17 cellular contexts compared by ENCODE assay signal in the genomic region with DNA sequence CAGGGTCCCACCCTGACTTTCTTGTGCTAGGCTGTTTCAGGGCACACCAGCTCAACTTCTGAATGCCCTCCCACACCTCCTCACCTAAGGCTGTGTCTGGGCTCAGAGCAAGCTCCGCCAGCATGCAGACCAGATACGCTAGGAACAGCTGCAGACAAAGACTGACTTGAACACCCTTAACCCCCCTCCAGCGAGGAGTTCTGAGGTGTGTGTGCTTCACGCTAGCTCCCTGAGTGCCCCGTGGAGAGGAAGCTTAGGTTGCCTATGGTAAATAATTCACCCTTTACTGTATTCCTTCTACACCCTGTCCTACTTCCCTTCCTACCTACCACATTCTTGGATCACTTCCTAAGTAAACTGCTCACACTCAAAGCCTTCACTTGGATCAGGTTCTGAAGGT.
A peak's percentile ranks its signal among the peaks of the same experiment; 100 is the strongest.
DNase-seq lines count a peak whose midpoint lies in the region; ATAC-seq and TF ChIP-seq lines count a peak whose summit lies in the region.
"Had no signal": no experiment of that assay in that cellular context is flagged by ENCODE, and none has a peak within 500 bp of the region (broad histone marks: within the 10 kb centered on the region; RNA-seq: fewer than 3 reads in every experiment).

No MANE protein-coding gene starts in this region.

- H3K27ac ChIP-seq in GM23338 (ENCODE audit: low read depth) (no peak overlapping the region), PC-3 (ENCODE audit: low read length) (no peak overlapping the region)
- H3K27ac ChIP-seq: GM23248, SJCRH30 had no signal

- H4K20me1 ChIP-seq in GM23338 (replicated peaks; ENCODE audit: insufficient read depth) = no peaks in the 10 kb centered on the region
- no peaks in the 10 kb centered on the region for H4K20me1 ChIP-seq in PC-3 (ENCODE audit: low read length)

- H2AFZ ChIP-seq in GM23338 = no peak overlapping the region
- H2AFZ ChIP-seq in PC-3 (ENCODE audit: low read length) = no peak overlapping the region
- H2AFZ ChIP-seq: GM23248 had no signal

- H3K27me3 ChIP-seq in GM23338 (ENCODE audit: insufficient read depth) = no peaks in the 10 kb centered on the region
- 0 out of 2 replicates have a peak, but pooled peaks cover 7% of the 10 kb centered on the region for H3K27me3 ChIP-seq in PC-3 (ENCODE audit: low read length)
- H3K27me3 ChIP-seq: SJCRH30 had no signal

- TF ChIP-seq CTCF in GM23338 (conservative IDR thresholded peaks at IDR 0.05; ENCODE audit: low read depth in 2 of 2) (no peak), PC-3 (conservative IDR thresholded peaks at IDR 0.05; ENCODE audit: low read depth, low read length) (no peak)

- H3K27me3 Mint-ChIP-seq in GM23338 (ENCODE audit: insufficient read depth, low read depth, poor library complexity) = peaks cover 2% of the 10 kb centered on the region
- no peaks in the 10 kb centered on the region for H3K27me3 Mint-ChIP-seq in T-cell
- H3K27me3 Mint-ChIP-seq: B cell; CD4-positive, CD25-positive, alpha-beta regulatory T cell had no signal

- H3K27ac Mint-ChIP-seq in GM23338 = no peak overlapping the region
- no peak overlapping the region for H3K27ac Mint-ChIP-seq in T-cell
- H3K27ac Mint-ChIP-seq: B cell; CD4-positive, CD25-positive, alpha-beta regulatory T cell had no signal

- DNase-seq in GM23338 (ENCODE audit: low spot score) (peak; percentile 5), PC-3 (peak; percentile 10), left colon (peak in 1 of 2 donors; percentile 8), renal cortical epithelial cell (ENCODE audit: low read depth) (peak; percentile 34), T-cell (no peak), RKO (ENCODE audit: low spot score) (no peak), medulla oblongata (ENCODE audit: extremely low spot score) (no peak)
- DNase-seq: CD4-positive, CD25-positive, alpha-beta regulatory T cell; DMS79; GM23248; MV-4-11; NCI-H1417; NCI-H1930; NCI-H526 treated with DMSO at 0.1 percent for 48 hours had no signal

- BruUV-seq in PC-3 (replicated peaks; lab: Mats Ljungman, UMichigan) = no TSS peak

- H3K9me3 ChIP-seq in PC-3 (ENCODE audit: low read length) = no peaks in the 10 kb centered on the region
- H3K9me3 ChIP-seq: SJCRH30 had no signal

- H3K9ac ChIP-seq in PC-3 (ENCODE audit: low read length) = no peak overlapping the region
- H3K9ac ChIP-seq: GM23248 had no signal

- CTCF ChIA-PET in PC-3 (lab: Charles Lee) = no interaction called here
- CTCF ChIA-PET in T-cell (lab: Charles Lee) = no interaction called here

- H3K4me3 Mint-ChIP-seq in GM23338 (no peak overlapping the region), T-cell (no peak overlapping the region)
- H3K4me3 Mint-ChIP-seq: B cell; CD4-positive, CD25-positive, alpha-beta regulatory T cell had no signal

- no peak overlapping the region for H3K4me2 ChIP-seq in GM23338
- H3K4me2 ChIP-seq in PC-3 (ENCODE audit: low read length) = no peak overlapping the region

- H3K36me3 ChIP-seq in GM23338 (ENCODE audit: insufficient read depth) (no peaks in the 10 kb centered on the region), PC-3 (ENCODE audit: low read depth, low read length) (no peaks in the 10 kb centered on the region)
- H3K36me3 ChIP-seq: SJCRH30 had no signal

- no peaks in the 10 kb centered on the region for H3K9me2 ChIP-seq in GM23338 (ENCODE audit: insufficient read depth)
- no peaks in the 10 kb centered on the region for H3K9me2 ChIP-seq in PC-3 (replicated peaks; ENCODE audit: low read length)

- H3K9me3 Mint-ChIP-seq in GM23338 (no peaks in the 10 kb centered on the region), T-cell (no peaks in the 10 kb centered on the region)

- H3K4me1 Mint-ChIP-seq in GM23338 = peaks cover 18% of the 10 kb centered on the region
- no peaks in the 10 kb centered on the region for H3K4me1 Mint-ChIP-seq in T-cell
- H3K4me1 Mint-ChIP-seq: B cell; CD4-positive, CD25-positive, alpha-beta regulatory T cell had no signal

- POLR2A ChIA-PET in PC-3 (lab: Charles Lee; ENCODE audit: unreplicated experiment) = no interaction called here
- POLR2A ChIA-PET in T-cell (lab: Charles Lee) = no interaction called here

- no peak overlapping the region for H3K4me3 ChIP-seq in GM23338
- H3K4me3 ChIP-seq in PC-3 (ENCODE audit: low read length) = no peak overlapping the region
- H3K4me3 ChIP-seq: GM23248, K562, SJCRH30 had no signal

- 0 out of 2 replicates have a peak, but pooled peaks cover 2% of the 10 kb centered on the region for H3K79me2 ChIP-seq in GM23338 (replicated peaks; ENCODE audit: insufficient read depth)
- H3K79me2 ChIP-seq in PC-3 (ENCODE audit: low read length) = no peaks in the 10 kb centered on the region

- no peaks in the 10 kb centered on the region for H3K4me1 ChIP-seq in GM23338 (ENCODE audit: insufficient read depth)
- H3K4me1 ChIP-seq in PC-3 (ENCODE audit: insufficient read depth, low read length) = peaks cover 5% of the 10 kb centered on the region; the same call in 1 of the 2 replicates
- H3K4me1 ChIP-seq: SJCRH30 had no signal

- H3K36me3 Mint-ChIP-seq in GM23338 (ENCODE audit: low read depth) (peaks cover 53% of the 10 kb centered on the region; the same call in 2 of the 3 replicates), T-cell (no peaks in the 10 kb centered on the region)
- H3K36me3 Mint-ChIP-seq: CD4-positive, CD25-positive, alpha-beta regulatory T cell had no signal

- H3F3A ChIP-seq in GM23338 (replicated peaks; ENCODE audit: low read depth) (no peaks in the 10 kb centered on the region), PC-3 (ENCODE audit: low read length, unreplicated experiment) (no peaks in the 10 kb centered on the region)

- intact Hi-C loops in PC-3 (cut with micrococcal nuclease) (no loop called here), left colon (cut with DNase I, micrococcal nuclease) (no loop called here)

- ATAC-seq in GM23338 = peak; percentile 69
- no peak for ATAC-seq in PC-3
- peak; percentile 72 for ATAC-seq in left colon
- ATAC-seq in T-cell (replicated peaks in 1 of 4) = no peak
- ATAC-seq: K562 had no signal

TF ChIP-seq in GM23338, 12 proteins besides CTCF, POLR2A, EP300 and RAD21 (continues in another document):
- no peak for TF ChIP-seq REST (IDR thresholded peaks at IDR 0.05; ENCODE audit: unreplicated experiment)
- no peak for TF ChIP-seq ZNF114 (CRISPR knock-in tag; IDR thresholded peaks at IDR 0.05)

Comparison
In these comparisons a context has a peak if more than half of its experiments do, and no peak if none do; other contexts are left out.
1. ATAC-seq: peak in GM23338 (single experiment) and left colon (single experiment); none in PC-3 (single experiment) and T-cell (0 of 4).
2. DNase-seq: peak in GM23338 (single experiment), PC-3 (single experiment) and renal cortical epithelial cell (single experiment); none in T-cell (0 of 34), RKO (single experiment) and medulla oblongata (single experiment).